In the genomic region with DNA sequence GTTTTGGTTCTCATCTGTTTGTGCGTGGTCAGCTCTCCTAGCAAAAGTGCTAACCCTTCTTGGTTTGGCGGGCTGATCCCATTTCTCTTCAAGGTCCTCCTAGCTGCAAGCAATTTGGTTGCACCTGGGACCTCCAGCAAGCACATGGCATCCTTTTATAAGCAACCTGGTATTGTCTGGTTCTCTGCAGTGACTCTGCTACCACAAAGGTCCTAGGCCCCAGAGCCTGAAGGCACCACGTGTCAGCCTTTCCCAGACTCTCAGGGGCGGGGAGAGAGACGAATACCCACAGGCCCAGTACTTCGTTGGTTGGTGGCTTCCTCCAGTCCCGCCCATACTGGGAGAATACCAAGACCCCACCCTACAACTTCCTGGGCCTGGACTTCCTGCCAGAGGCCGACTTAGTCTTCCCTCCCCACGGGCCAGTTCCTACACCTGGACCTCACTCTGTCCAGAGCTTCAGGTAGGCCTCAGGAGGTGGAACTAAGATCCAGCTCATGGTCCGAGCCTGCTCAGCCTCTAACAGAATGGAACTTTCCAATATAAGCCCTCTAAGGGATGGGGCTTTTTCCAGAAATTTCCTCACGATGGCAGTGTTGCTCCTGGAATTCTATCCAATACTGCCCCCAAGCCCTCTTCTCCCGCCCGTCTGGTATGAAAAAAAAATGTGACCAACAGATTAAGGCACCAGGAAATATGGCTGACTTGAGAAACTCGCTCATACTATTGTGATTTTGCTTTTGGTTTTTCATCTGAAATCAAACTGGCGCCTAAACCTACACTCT, we compare ENCODE assay signal across 8 cellular contexts.
DNase-seq lines count a peak whose midpoint lies in the region; ATAC-seq and TF ChIP-seq lines count a peak whose summit lies in the region.

No MANE protein-coding gene starts in this region.

- peak overlapping the region; percentile 81 for H3K27ac ChIP-seq in substantia nigra (ENCODE audit: low read depth, low read length, poor library complexity, severe bottlenecking)

- no peaks in the 10 kb centered on the region for H3K9me3 ChIP-seq in mononuclear cell (ENCODE audit: low read depth, low read length)

- DNase-seq in stimulated activated CD4-positive, alpha-beta T cell treated with anti-CD3 and anti-CD28 coated beads, Interleukin-12 subunit alpha, Interleukin-12 subunit beta, amount 100 ng/mL, for 24 hours (ENCODE audit: low read depth in 2 of 2): peak; percentile 24 to 44
- DNase-seq in stimulated activated CD4-positive, alpha-beta T cell treated with anti-CD3 and anti-CD28 coated beads, Interleukin-12 subunit alpha, Interleukin-12 subunit beta, amount 100 ng/mL, for 4 hours: no peak
- peak; percentile 96 for DNase-seq in NCI-H2107 treated with DMSO at 0.1 percent for 48 hours (lab: John Stamatoyannopoulos, UW; ENCODE audit: unreplicated experiment)
- DNase-seq in activated CD4-positive, alpha-beta T cell treated with anti-CD3 and anti-CD28 coated beads for 4 hours: peak; percentile 28 to 60
- peak; percentile 85 to 89 for DNase-seq in erythroblast (lab: John Stamatoyannopoulos, UW)
- peak; percentile 2 to 92 (median 66) for DNase-seq in substantia nigra (lab: John Stamatoyannopoulos, UW)

- peak overlapping the region; percentile 27 for H3K4me3 ChIP-seq in mononuclear cell (ENCODE audit: low read length)

- peak; percentile 59 for TF ChIP-seq POLR2A in erythroblast (IDR thresholded peaks at IDR 0.05; ENCODE audit: low read length)

- peak; percentile 71 for ATAC-seq in HG02981 (IDR thresholded peaks at IDR 0.05; ENCODE audit: unreplicated experiment)

- no peaks in the 10 kb centered on the region for H3K27me3 ChIP-seq in mononuclear cell (ENCODE audit: insufficient read depth, low read length)

- H3K4me1 ChIP-seq in mononuclear cell (ENCODE audit: insufficient read depth, low read length): peaks cover 15% of the 10 kb centered on the region
